Comparison of ENCODE assay signal across 22 cellular contexts in the genomic region with DNA sequence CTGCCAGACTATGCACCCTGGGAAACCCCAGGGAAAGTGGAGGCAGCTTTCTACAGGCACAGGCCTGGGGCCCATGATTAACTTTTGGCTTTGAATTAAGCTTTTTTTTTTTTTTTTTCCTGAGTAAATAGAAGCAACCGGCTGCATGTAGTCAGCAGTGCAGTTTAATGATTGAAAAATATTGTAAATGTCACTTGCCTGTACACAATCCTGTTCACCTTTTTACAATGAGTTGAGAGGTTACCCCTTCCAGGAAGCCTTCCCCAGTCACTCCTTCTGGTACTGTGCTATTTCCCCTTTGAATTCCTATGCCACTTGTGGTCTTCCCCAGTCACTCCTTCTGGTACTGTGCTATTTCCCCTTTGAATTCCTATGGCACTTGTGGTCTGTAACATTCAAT.
DNase-seq lines count a peak whose midpoint lies in the region; ATAC-seq and TF ChIP-seq lines count a peak whose summit lies in the region.
"Had no signal": no experiment of that assay in that cellular context is flagged by ENCODE, and none has a peak within 500 bp of the region (broad histone marks: within the 10 kb centered on the region; RNA-seq: fewer than 3 reads in every experiment).

No MANE protein-coding gene starts in this region.

- H3K9ac ChIP-seq in mesenchymal stem cell (ENCODE audit: low read length): no peak overlapping the region
- H3K9ac ChIP-seq: BLaER1, GM23248 had no signal

- no peak overlapping the region for H3K18ac ChIP-seq in mesenchymal stem cell (ENCODE audit: low read depth in 1 of 2, low read length in 2 of 2)

- TF ChIP-seq CTCF in VCaP (conservative IDR thresholded peaks at IDR 0.05) (no peak), upper lobe of right lung (IDR thresholded peaks at IDR 0.05) (no peak)

- H2BK120ac ChIP-seq in mesenchymal stem cell (ENCODE audit: low read depth, low read length): no peak overlapping the region

- no peak overlapping the region for H3K4ac ChIP-seq in mesenchymal stem cell (ENCODE audit: low read depth in 1 of 2, low read length in 2 of 2)

- H2AK5ac ChIP-seq in mesenchymal stem cell (ENCODE audit: low read length, severe bottlenecking): no peak overlapping the region

- H2AFZ ChIP-seq in mesenchymal stem cell (ENCODE audit: low read depth, low read length): no peak overlapping the region
- H2AFZ ChIP-seq: GM23248 had no signal

- DNase-seq in iris pigment epithelial cell (ENCODE audit: low read depth) (peak; percentile 44), mesenchymal stem cell (peak; percentile 27), upper lobe of right lung (no peak), head of caudate nucleus (no peak), NCI-H2196 (lab: John Stamatoyannopoulos, UW; ENCODE audit: unreplicated experiment) (no peak)
- DNase-seq in effector CD8-positive, alpha-beta T cell (lab: John Stamatoyannopoulos, UW): no peak
- DNase-seq: ACHN; CD4-positive, alpha-beta T cell; COR-L47; DMS79; GM23248; MV-4-11; NCI-H1105 treated with DMSO at 0.1 percent for 48 hours; NCI-H1694; NCI-H2171; NCI-H446; NCI-H526; Right ventricle myocardium superior had no signal

- no peak overlapping the region for H3K14ac ChIP-seq in mesenchymal stem cell (ENCODE audit: low read length in 2 of 2)

- no peak overlapping the region for H4K8ac ChIP-seq in mesenchymal stem cell (ENCODE audit: low read length)

- no peak overlapping the region for H2BK12ac ChIP-seq in mesenchymal stem cell (ENCODE audit: low read length in 2 of 2)

- H3K4me2 ChIP-seq in mesenchymal stem cell (ENCODE audit: low read length, poor library complexity, severe bottlenecking): no peak overlapping the region
- H3K4me2 ChIP-seq: BLaER1 had no signal

- no peak overlapping the region for H3K4me3 ChIP-seq in mesenchymal stem cell (ENCODE audit: insufficient read depth in 1 of 2, low read depth in 1 of 2, low read length in 2 of 2)
- H3K4me3 ChIP-seq in upper lobe of right lung: no peak overlapping the region
- H3K4me3 ChIP-seq: BLaER1, GM12878, GM23248, HAP-1 had no signal

- H3K27ac ChIP-seq in VCaP (peak overlapping the region; percentile 58), mesenchymal stem cell (ENCODE audit: low read length, poor library complexity, severe bottlenecking) (no peak overlapping the region), upper lobe of right lung (no peak overlapping the region)
- H3K27ac ChIP-seq: BLaER1, GM23248 had no signal

- H3K27me3 ChIP-seq in mesenchymal stem cell (ENCODE audit: control insufficient read depth in 1 of 2, insufficient read depth in 1 of 2, low read length in 2 of 2) (no peaks in the 10 kb centered on the region), upper lobe of right lung (no peaks in the 10 kb centered on the region)
- H3K27me3 ChIP-seq: BLaER1 had no signal

- peaks cover 9% of the 10 kb centered on the region for H3K9me3 ChIP-seq in mesenchymal stem cell (ENCODE audit: control insufficient read depth, low read length)
- H3K9me3 ChIP-seq in upper lobe of right lung: no peaks in the 10 kb centered on the region
- H3K9me3 ChIP-seq: HAP-1 had no signal

- ATAC-seq in upper lobe of right lung: peak; percentile 77
- ATAC-seq: GM12878 had no signal

- H3K79me1 ChIP-seq in mesenchymal stem cell (replicated peaks; ENCODE audit: low read length, poor library complexity, severe bottlenecking): no peaks in the 10 kb centered on the region

- H3K36me3 ChIP-seq in mesenchymal stem cell (ENCODE audit: control insufficient read depth in 1 of 2, insufficient read depth in 2 of 2, low read depth in 1 of 2, low read length in 2 of 2): no peaks in the 10 kb centered on the region
- no peaks in the 10 kb centered on the region for H3K36me3 ChIP-seq in upper lobe of right lung
- H3K36me3 ChIP-seq: BLaER1, HAP-1 had no signal

- H2BK15ac ChIP-seq in mesenchymal stem cell (ENCODE audit: low read depth, poor library complexity, severe bottlenecking): no peak overlapping the region

- no peak overlapping the region for H4K91ac ChIP-seq in mesenchymal stem cell (ENCODE audit: low read length)

- H2BK5ac ChIP-seq in mesenchymal stem cell (ENCODE audit: low read depth, low read length, poor library complexity, severe bottlenecking): no peak overlapping the region

- H3K4me1 ChIP-seq in mesenchymal stem cell (ENCODE audit: control insufficient read depth, insufficient read depth, low read depth, low read length): no peaks in the 10 kb centered on the region
- no peaks in the 10 kb centered on the region for H3K4me1 ChIP-seq in upper lobe of right lung
- H3K4me1 ChIP-seq: BLaER1, HAP-1 had no signal

- H3K23ac ChIP-seq in mesenchymal stem cell (ENCODE audit: low read length in 2 of 2): no peak overlapping the region

- intact Hi-C loops in upper lobe of right lung (cut with DNase I): no loop called here
- intact Hi-C loops in head of caudate nucleus (cut with DNase I): no loop called here

- WGBS in mesenchymal stem cell: no CpG with 5 or more reads among the region's 1 CpG

Comparison
In these comparisons a context has a peak if more than half of its experiments do, and no peak if none do; other contexts are left out.
1. DNase-seq: peak in iris pigment epithelial cell (single experiment) and mesenchymal stem cell (single experiment); none in upper lobe of right lung (single experiment), head of caudate nucleus (0 of 42), NCI-H2196 (single experiment) and effector CD8-positive, alpha-beta T cell (single experiment).